ENCODE assay signal across 29 cellular contexts in genomic region chr7:101940151-101940550, GRCh38.
DNase-seq lines count a peak whose midpoint lies in the region; ATAC-seq and TF ChIP-seq lines count a peak whose summit lies in the region.
"Had no signal": no experiment of that assay in that cellular context is flagged by ENCODE, and none has a peak within 500 bp of the region (broad histone marks: within the 10 kb centered on the region; RNA-seq: fewer than 3 reads in every experiment).

No MANE protein-coding gene starts in this region.

- no peak overlapping the region for H3K4me3 Mint-ChIP-seq in progenitor cell of endocrine pancreas (ENCODE audit: low read depth)
- H3K4me3 Mint-ChIP-seq: activated naive CD8-positive, alpha-beta T cell treated with anti-CD3 and anti-CD28 coated beads, Interleukin-2, amount 10 ng/mL, durations not matched to agents 7 days and 5 days; activated T-cell treated with anti-CD3 and anti-CD28 coated beads, Interleukin-2, amount 50 U/mL, for 24 hours; B cell; mesothelial cell of epicardium; T-cell; type B pancreatic cell had no signal

- ATAC-seq in left ventricle myocardium superior (no peak), GM19328 (IDR thresholded peaks at IDR 0.05; ENCODE audit: unreplicated experiment) (no peak)
- ATAC-seq: T-cell had no signal

- H3K9me2 ChIP-seq in SU-DHL-6 (replicated peaks; ENCODE audit: insufficient read depth, low read length), result no peaks in the 10 kb centered on the region

- peaks cover 17% of the 10 kb centered on the region for H3F3A ChIP-seq in SU-DHL-6 (ENCODE audit: insufficient read depth)

- H3K36me3 Mint-ChIP-seq in progenitor cell of endocrine pancreas (ENCODE audit: insufficient read depth), result peaks cover 9% of the 10 kb centered on the region
- H3K36me3 Mint-ChIP-seq: activated naive CD8-positive, alpha-beta T cell treated with anti-CD3 and anti-CD28 coated beads, Interleukin-2, amount 10 ng/mL, durations not matched to agents 7 days and 5 days had no signal

- no peak for DNase-seq in right atrium auricular region (ENCODE audit: low spot score)
- DNase-seq in left ventricle myocardium superior, result no peak
- DNase-seq in posterior vena cava (ENCODE audit: low spot score), result peak; percentile 28
- DNase-seq in KBM-7, result no peak
- no peak for DNase-seq in NCI-H748 (lab: John Stamatoyannopoulos, UW; ENCODE audit: unreplicated experiment)
- no peak for DNase-seq in progenitor cell of endocrine pancreas (ENCODE audit: low spot score, unreplicated experiment)
- DNase-seq: activated gamma-delta T cell; activated naive CD8-positive, alpha-beta T cell treated with anti-CD3 and anti-CD28 coated beads, Interleukin-2, amount 10 ng/mL, durations not matched to agents 7 days and 5 days; activated T-cell treated with anti-CD3 and anti-CD28 coated beads, Interleukin-2, amount 50 U/mL, for 24 hours; cortex of kidney; effector memory CD4-positive, alpha-beta T cell; glutamatergic neuron; HCEC 1CT; KG1; MM.1S; NCI-H2029 treated with DMSO at 0.1 percent for 48 hours; NK-92 treated with Interleukin-12 subunit alpha and Interleukin-12 subunit beta, amount 100 ng/mL, for 24 hours; stimulated activated CD4-positive, alpha-beta T cell treated with anti-CD3 and anti-CD28 coated beads, Interleukin-4, amount 100 ng/mL, for 1 hour; T-cell had no signal

- peaks cover 30% of the 10 kb centered on the region for H3K4me1 Mint-ChIP-seq in progenitor cell of endocrine pancreas (ENCODE audit: low read depth)

- peaks cover 96% of the 10 kb centered on the region for H3K79me2 ChIP-seq in SU-DHL-6 (ENCODE audit: insufficient read depth, low read length)

- H3K9me3 ChIP-seq in right atrium auricular region, result no peaks in the 10 kb centered on the region
- H3K9me3 ChIP-seq in SU-DHL-6 (ENCODE audit: insufficient read depth, low read length), result no peaks in the 10 kb centered on the region
- H3K9me3 ChIP-seq: ascending aorta, Peyer's patch, SJSA1 had no signal

- no peaks in the 10 kb centered on the region for H3K27me3 Mint-ChIP-seq in progenitor cell of endocrine pancreas
- H3K27me3 Mint-ChIP-seq: activated naive CD8-positive, alpha-beta T cell treated with anti-CD3 and anti-CD28 coated beads, Interleukin-2, amount 10 ng/mL, durations not matched to agents 7 days and 5 days; activated T-cell treated with anti-CD3 and anti-CD28 coated beads, Interleukin-2, amount 50 U/mL, for 24 hours; B cell; T-cell had no signal

- no peak overlapping the region for H3K27ac Mint-ChIP-seq in progenitor cell of endocrine pancreas
- H3K27ac Mint-ChIP-seq: activated naive CD8-positive, alpha-beta T cell treated with anti-CD3 and anti-CD28 coated beads, Interleukin-2, amount 10 ng/mL, durations not matched to agents 7 days and 5 days; activated T-cell treated with anti-CD3 and anti-CD28 coated beads, Interleukin-2, amount 50 U/mL, for 24 hours; B cell; mesothelial cell of epicardium; T-cell had no signal

- peaks cover 3% of the 10 kb centered on the region for H3K9me3 Mint-ChIP-seq in progenitor cell of endocrine pancreas (ENCODE audit: low read depth)
- H3K9me3 Mint-ChIP-seq: activated naive CD8-positive, alpha-beta T cell treated with anti-CD3 and anti-CD28 coated beads, Interleukin-2, amount 10 ng/mL, durations not matched to agents 7 days and 5 days; activated T-cell treated with anti-CD3 and anti-CD28 coated beads, Interleukin-2, amount 50 U/mL, for 24 hours; T-cell; type B pancreatic cell had no signal

- no peak for TF ChIP-seq CTCF in right atrium auricular region (IDR thresholded peaks at IDR 0.05)
- no peak for TF ChIP-seq CTCF in SU-DHL-6 (IDR thresholded peaks at IDR 0.05; ENCODE audit: insufficient read depth, low read length, poor library complexity, severe bottlenecking)
- no peak for TF ChIP-seq CTCF in progenitor cell of endocrine pancreas (IDR thresholded peaks at IDR 0.05; ENCODE audit: unreplicated experiment)

- no peaks in the 10 kb centered on the region; the same call in 1 of the 2 replicates for H4K20me1 ChIP-seq in SU-DHL-6 (ENCODE audit: low read depth, low read length)

- peak overlapping the region; percentile 75 to 88 for H3K27ac ChIP-seq in right atrium auricular region
- peak overlapping the region; percentile 70 for H3K27ac ChIP-seq in SU-DHL-6 (ENCODE audit: low read depth, low read length)
- H3K27ac ChIP-seq: epithelial cell of prostate, HL-60, SJSA1 had no signal

- H2AFZ ChIP-seq in SU-DHL-6 (ENCODE audit: low read depth, low read length, severe bottlenecking), result no peak overlapping the region

- H3K4me3 ChIP-seq in right atrium auricular region (no peak overlapping the region), SU-DHL-6 (ENCODE audit: insufficient read depth, low read length, poor library complexity, severe bottlenecking) (no peak overlapping the region)
- H3K4me3 ChIP-seq: ascending aorta, Peyer's patch, SJSA1 had no signal

- H3K4me2 ChIP-seq in SU-DHL-6 (ENCODE audit: low read depth, low read length, poor library complexity, severe bottlenecking), result peak overlapping the region; percentile 19

- H3K4me1 ChIP-seq in right atrium auricular region, result peaks cover 0 to 61% of the 10 kb centered on the region in 2 donors

- H3K36me3 ChIP-seq in right atrium auricular region, result no peaks in the 10 kb centered on the region
- peaks cover 5% of the 10 kb centered on the region; the same call in 1 of the 2 replicates for H3K36me3 ChIP-seq in SU-DHL-6 (ENCODE audit: low read length)
- H3K36me3 ChIP-seq: ascending aorta, Peyer's patch had no signal

- intact Hi-C loops in left ventricle myocardium superior (cut with micrococcal nuclease), result no loop called here
- intact Hi-C loops in posterior vena cava (cut with DNase I), result no loop called here

- H3K27me3 ChIP-seq in right atrium auricular region (no peaks in the 10 kb centered on the region), SU-DHL-6 (ENCODE audit: low read length) (no peaks in the 10 kb centered on the region)
- H3K27me3 ChIP-seq: ascending aorta, Peyer's patch, SJSA1 had no signal

- in situ Hi-C loops in KBM-7 (cut with MboI; ENCODE audit: low pct_unique_long_range_greater_than_20kb, low sequenced_read_pairs), result no loop called here

- 0 out of 2 replicates have a peak overlapping the region, but pooled peaks have one; percentile 7 for H3K9ac ChIP-seq in SU-DHL-6 (ENCODE audit: low read length)
